27 cellular contexts compared by ENCODE assay signal in genomic region chr5:12691330-12691729, GRCh38.
DNase-seq lines count a peak whose midpoint lies in the region; ATAC-seq, FAIRE-seq and TF ChIP-seq lines count a peak whose summit lies in the region.
"Had no signal": no experiment of that assay in that cellular context is flagged by ENCODE, and none has a peak within 500 bp of the region (broad histone marks: within the 10 kb centered on the region; RNA-seq: fewer than 3 reads in every experiment).

No MANE protein-coding gene starts in this region.

- no peaks in the 10 kb centered on the region for H3K79me2 ChIP-seq in neural progenitor cell (ENCODE audit: low read depth)

- no peaks in the 10 kb centered on the region for H3K9me3 Mint-ChIP-seq in neural progenitor cell
- peaks cover 13 to 31% (median 21%) of the 10 kb centered on the region in 3 donors for H3K9me3 Mint-ChIP-seq in T-cell

- H3K36me3 ChIP-seq in HUES48 (ENCODE audit: control insufficient read depth, insufficient read depth, low read length), result no peaks in the 10 kb centered on the region
- H3K36me3 ChIP-seq in bronchial epithelial cell (ENCODE audit: control insufficient read depth, insufficient read depth, low read length), result no peaks in the 10 kb centered on the region
- H3K36me3 ChIP-seq in neural progenitor cell, result no peaks in the 10 kb centered on the region
- H3K36me3 ChIP-seq: heart right ventricle, spleen, thoracic aorta had no signal

- H3K27me3 Mint-ChIP-seq in neural progenitor cell (ENCODE audit: insufficient read depth, low read depth) (no peaks in the 10 kb centered on the region), T-cell (no peaks in the 10 kb centered on the region)
- H3K27me3 Mint-ChIP-seq: activated B cell treated with CpG ODN at 0.5 μM for 24 hours; activated naive CD8-positive, alpha-beta T cell treated with anti-CD3 and anti-CD28 coated beads, Interleukin-2, amount 10 ng/mL, durations not matched to agents 7 days and 5 days; stimulated activated memory B cell treated with anti-CD40 and anti-IgM and Interleukin-4, amounts not matched to agents 10 μg/mL and 1 μg/mL and 100 μg/mL, for 72 hours had no signal

- ATAC-seq in T-cell (replicated peaks in 1 of 4) (no peak), HG03439 (IDR thresholded peaks at IDR 0.05; ENCODE audit: unreplicated experiment) (no peak)
- ATAC-seq: heart right ventricle; left cardiac atrium; stimulated activated memory B cell treated with anti-CD40 and anti-IgM and Interleukin-4, amounts not matched to agents 10 μg/mL and 1 μg/mL and 100 μg/mL, for 72 hours had no signal

- H3K4me3 Mint-ChIP-seq in neural progenitor cell (no peak overlapping the region), T-cell (no peak overlapping the region)
- H3K4me3 Mint-ChIP-seq: activated B cell treated with CpG ODN at 0.5 μM for 24 hours; activated naive CD8-positive, alpha-beta T cell treated with anti-CD3 and anti-CD28 coated beads, Interleukin-2, amount 10 ng/mL, durations not matched to agents 7 days and 5 days; CD14-positive monocyte; stimulated activated memory B cell treated with anti-CD40 and anti-IgM and Interleukin-4, amounts not matched to agents 10 μg/mL and 1 μg/mL and 100 μg/mL, for 72 hours had no signal

- H3K4me1 ChIP-seq in HUES48 (ENCODE audit: control insufficient read depth, insufficient read depth, low read length) (peaks cover 7% of the 10 kb centered on the region), neural progenitor cell (peaks cover 8% of the 10 kb centered on the region)
- H3K4me1 ChIP-seq: heart right ventricle, spleen had no signal

- no peak overlapping the region for H3K4me3 ChIP-seq in HUES48 (ENCODE audit: low read depth, low read length)
- H3K4me3 ChIP-seq in bronchial epithelial cell (ENCODE audit: low read depth, low read length), result no peak overlapping the region
- no peak overlapping the region for H3K4me3 ChIP-seq in neural progenitor cell
- H3K4me3 ChIP-seq: heart right ventricle, spleen, thoracic aorta had no signal

- TF ChIP-seq CTCF in bronchial epithelial cell (IDR thresholded peaks at IDR 0.05; ENCODE audit: insufficient read depth, low read length, severe bottlenecking) (no peak), neural progenitor cell (IDR thresholded peaks at IDR 0.05) (no peak)

- peak overlapping the region; percentile 59 for H2AFZ ChIP-seq in neural progenitor cell (replicated peaks)

- no peaks in the 10 kb centered on the region for H3K9me3 ChIP-seq in HUES48 (ENCODE audit: control insufficient read depth, insufficient read depth, low read length)
- no peaks in the 10 kb centered on the region for H3K9me3 ChIP-seq in neural progenitor cell (ENCODE audit: low read depth)
- H3K9me3 ChIP-seq: heart right ventricle, spleen, thoracic aorta had no signal

- CTCF ChIA-PET in T-cell (lab: Charles Lee), result no interaction called here

- DNase-seq in Daoy (ENCODE audit: low read depth), result peak; percentile 19
- peak; percentile 2 for DNase-seq in bronchial epithelial cell (ENCODE audit: low read depth)
- peak; percentile 9 for DNase-seq in neural progenitor cell (ENCODE audit: low spot score)
- DNase-seq in NCI-H2081 treated with DMSO at 0.1 percent for 48 hours (lab: John Stamatoyannopoulos, UW), result no peak
- DNase-seq in T-cell, result no peak
- DNase-seq: activated B cell treated with CpG ODN at 0.5 μM for 24 hours; activated CD4-positive, alpha-beta T cell treated with anti-CD3 and anti-CD28 coated beads, Interleukin-2, amount 50 U/mL, for 48 hours; activated naive CD8-positive, alpha-beta T cell treated with anti-CD3 and anti-CD28 coated beads, Interleukin-2, amount 10 ng/mL, durations not matched to agents 7 days and 5 days; cerebellar nuclear complex; foreskin fibroblast; heart right ventricle; left cardiac atrium; mesenchymal stem cell; MV-4-11; NCI-H146; NCI-H748 treated with DMSO at 0.1 percent for 48 hours; nucleus accumbens; retina; spleen; stimulated activated CD4-positive, alpha-beta T cell treated with anti-CD3 and anti-CD28 coated beads, Interleukin-4, amount 100 ng/mL, for 1 hour had no signal

- H3K4me2 ChIP-seq in neural progenitor cell, result no peak overlapping the region

- no peaks in the 10 kb centered on the region for H3K27me3 ChIP-seq in HUES48 (ENCODE audit: control insufficient read depth, insufficient read depth, low read length)
- H3K27me3 ChIP-seq in bronchial epithelial cell (ENCODE audit: control insufficient read depth, insufficient read depth, low read length), result no peaks in the 10 kb centered on the region
- H3K27me3 ChIP-seq in neural progenitor cell, result no peaks in the 10 kb centered on the region
- H3K27me3 ChIP-seq: heart right ventricle, spleen had no signal

- H3K9ac ChIP-seq in HUES48 (ENCODE audit: low read depth, low read length) (no peak overlapping the region), neural progenitor cell (no peak overlapping the region)

- no peaks in the 10 kb centered on the region for H4K20me1 ChIP-seq in neural progenitor cell (ENCODE audit: low read depth)

- H3F3A ChIP-seq in neural progenitor cell (ENCODE audit: low read depth), result no peaks in the 10 kb centered on the region

- H3K27ac ChIP-seq in HUES48 (ENCODE audit: low read depth, low read length) (peak overlapping the region; percentile 16), neural progenitor cell (no peak overlapping the region)
- H3K27ac ChIP-seq: epithelial cell of prostate, heart right ventricle, spleen, thoracic aorta had no signal

- no peaks in the 10 kb centered on the region for H3K36me3 Mint-ChIP-seq in neural progenitor cell
- H3K36me3 Mint-ChIP-seq in T-cell, result no peaks in the 10 kb centered on the region
- H3K36me3 Mint-ChIP-seq: activated naive CD8-positive, alpha-beta T cell treated with anti-CD3 and anti-CD28 coated beads, Interleukin-2, amount 10 ng/mL, durations not matched to agents 7 days and 5 days; CD14-positive monocyte; stimulated activated memory B cell treated with anti-CD40 and anti-IgM and Interleukin-4, amounts not matched to agents 10 μg/mL and 1 μg/mL and 100 μg/mL, for 72 hours had no signal

- H3K27ac Mint-ChIP-seq in neural progenitor cell, result no peak overlapping the region
- no peak overlapping the region for H3K27ac Mint-ChIP-seq in T-cell
- H3K27ac Mint-ChIP-seq: activated B cell treated with CpG ODN at 0.5 μM for 24 hours; activated naive CD8-positive, alpha-beta T cell treated with anti-CD3 and anti-CD28 coated beads, Interleukin-2, amount 10 ng/mL, durations not matched to agents 7 days and 5 days; activated T-helper 2 cell treated with anti-CD3 and anti-CD28 coated beads, Interferon-gamma antibody, Interleukin-2, Interleukin-4, amounts not matched to agents 10 μg/mL and 5 μg/mL and 100 μg/mL, durations not matched to agents 14 hours and 24 hours and 36 hours; CD14-positive monocyte; stimulated activated memory B cell treated with anti-CD40 and anti-IgM and Interleukin-4, amounts not matched to agents 10 μg/mL and 1 μg/mL and 100 μg/mL, for 72 hours had no signal

- POLR2A ChIA-PET in T-cell (lab: Charles Lee), result no interaction called here

- FAIRE-seq in bronchial epithelial cell (lab: Jason Lieb, UNC), result no peak

- peaks cover 2% of the 10 kb centered on the region for H3K4me1 Mint-ChIP-seq in neural progenitor cell
- H3K4me1 Mint-ChIP-seq in T-cell, result no peaks in the 10 kb centered on the region
- H3K4me1 Mint-ChIP-seq: activated B cell treated with CpG ODN at 0.5 μM for 24 hours; activated naive CD8-positive, alpha-beta T cell treated with anti-CD3 and anti-CD28 coated beads, Interleukin-2, amount 10 ng/mL, durations not matched to agents 7 days and 5 days; CD14-positive monocyte; stimulated activated memory B cell treated with anti-CD40 and anti-IgM and Interleukin-4, amounts not matched to agents 10 μg/mL and 1 μg/mL and 100 μg/mL, for 72 hours had no signal

Comparison
In these comparisons a context has a peak if more than half of its experiments do, and no peak if none do; other contexts are left out.
1. DNase-seq: peak in Daoy (single experiment), bronchial epithelial cell (single experiment) and neural progenitor cell (single experiment); none in NCI-H2081 treated with DMSO at 0.1 percent for 48 hours (single experiment) and T-cell (0 of 34).